ENCODE assay signal across 2 cellular contexts in genomic region chr4:118811832-118812231, GRCh38.
A peak's percentile ranks its signal among the peaks of the same experiment; 100 is the strongest.
TF ChIP-seq lines count a peak whose summit lies in the region.

No MANE protein-coding gene starts in this region.

TF ChIP-seq in liver, 16 proteins besides CTCF, POLR2A, EP300 and RAD21:
- TF ChIP-seq GABPA (IDR thresholded peaks at IDR 0.05 in 1 of 2, conservative IDR thresholded peaks at IDR 0.05 in 1 of 2): no peak
- peak; percentile 47 to 53 for TF ChIP-seq HNF4A (conservative IDR thresholded peaks at IDR 0.05)

TF ChIP-seq in HepG2, 621 proteins besides CTCF, POLR2A, EP300 and RAD21:
- TF ChIP-seq HNF1A (IDR thresholded peaks at IDR 0.05; ENCODE audit: low read depth) (no peak), HNF1A (CRISPR knock-in tag; IDR thresholded peaks at IDR 0.05; ENCODE audit: borderline replicate concordance) (no peak), ZKSCAN5 (CRISPR knock-in tag; IDR thresholded peaks at IDR 0.05) (no peak), ZSCAN31 (CRISPR knock-in tag; IDR thresholded peaks at IDR 0.05; ENCODE audit: low read depth) (no peak), ZFAT (CRISPR knock-in tag; conservative IDR thresholded peaks at IDR 0.05) (no peak), MTF1 (CRISPR knock-in tag; IDR thresholded peaks at IDR 0.05) (no peak), ZNF557 (CRISPR knock-in tag; IDR thresholded peaks at IDR 0.05) (no peak), ZNF775 (CRISPR knock-in tag; IDR thresholded peaks at IDR 0.05; ENCODE audit: borderline replicate concordance) (no peak), KLF9 (CRISPR knock-in tag; IDR thresholded peaks at IDR 0.05; ENCODE audit: low read depth) (no peak), REL (CRISPR knock-in tag; conservative IDR thresholded peaks at IDR 0.05) (no peak), ZBTB33 (CRISPR knock-in tag; IDR thresholded peaks at IDR 0.05) (no peak), ASH2L (IDR thresholded peaks at IDR 0.05; ENCODE audit: insufficient read length, low read depth, low read length) (no peak), ZNF512 (CRISPR knock-in tag; IDR thresholded peaks at IDR 0.05) (no peak), STAT6 (CRISPR knock-in tag; IDR thresholded peaks at IDR 0.05; ENCODE audit: borderline replicate concordance) (no peak), ZFP37 (CRISPR knock-in tag; IDR thresholded peaks at IDR 0.05; ENCODE audit: borderline replicate concordance) (no peak), WIZ (CRISPR knock-in tag; IDR thresholded peaks at IDR 0.05) (no peak)
- TF ChIP-seq, protein P1, sequence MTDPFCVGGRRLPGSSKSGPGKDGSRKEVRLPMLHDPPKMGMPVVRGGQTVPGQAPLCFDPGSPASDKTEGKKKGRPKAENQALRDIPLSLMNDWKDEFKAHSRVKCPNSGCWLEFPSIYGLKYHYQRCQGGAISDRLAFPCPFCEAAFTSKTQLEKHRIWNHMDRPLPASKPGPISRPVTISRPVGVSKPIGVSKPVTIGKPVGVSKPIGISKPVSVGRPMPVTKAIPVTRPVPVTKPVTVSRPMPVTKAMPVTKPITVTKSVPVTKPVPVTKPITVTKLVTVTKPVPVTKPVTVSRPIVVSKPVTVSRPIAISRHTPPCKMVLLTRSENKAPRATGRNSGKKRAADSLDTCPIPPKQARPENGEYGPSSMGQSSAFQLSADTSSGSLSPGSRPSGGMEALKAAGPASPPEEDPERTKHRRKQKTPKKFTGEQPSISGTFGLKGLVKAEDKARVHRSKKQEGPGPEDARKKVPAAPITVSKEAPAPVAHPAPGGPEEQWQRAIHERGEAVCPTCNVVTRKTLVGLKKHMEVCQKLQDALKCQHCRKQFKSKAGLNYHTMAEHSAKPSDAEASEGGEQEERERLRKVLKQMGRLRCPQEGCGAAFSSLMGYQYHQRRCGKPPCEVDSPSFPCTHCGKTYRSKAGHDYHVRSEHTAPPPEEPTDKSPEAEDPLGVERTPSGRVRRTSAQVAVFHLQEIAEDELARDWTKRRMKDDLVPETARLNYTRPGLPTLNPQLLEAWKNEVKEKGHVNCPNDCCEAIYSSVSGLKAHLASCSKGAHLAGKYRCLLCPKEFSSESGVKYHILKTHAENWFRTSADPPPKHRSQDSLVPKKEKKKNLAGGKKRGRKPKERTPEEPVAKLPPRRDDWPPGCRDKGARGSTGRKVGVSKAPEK (CRISPR knock-in tag; IDR thresholded peaks at IDR 0.05; ENCODE audit: borderline replicate concordance): no peak
- TF ChIP-seq, protein P2, sequence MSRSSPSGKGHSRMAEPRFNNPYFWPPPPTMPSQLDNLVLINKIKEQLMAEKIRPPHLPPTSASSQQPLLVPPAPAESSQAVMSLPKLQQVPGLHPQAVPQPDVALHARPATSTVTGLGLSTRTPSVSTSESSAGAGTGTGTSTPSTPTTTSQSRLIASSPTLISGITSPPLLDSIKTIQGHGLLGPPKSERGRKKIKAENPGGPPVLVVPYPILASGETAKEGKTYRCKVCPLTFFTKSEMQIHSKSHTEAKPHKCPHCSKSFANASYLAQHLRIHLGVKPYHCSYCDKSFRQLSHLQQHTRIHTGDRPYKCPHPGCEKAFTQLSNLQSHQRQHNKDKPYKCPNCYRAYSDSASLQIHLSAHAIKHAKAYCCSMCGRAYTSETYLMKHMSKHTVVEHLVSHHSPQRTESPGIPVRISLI (CRISPR knock-in tag; IDR thresholded peaks at IDR 0.05; ENCODE audit: borderline replicate concordance): no peak
- TF ChIP-seq, protein P3, sequence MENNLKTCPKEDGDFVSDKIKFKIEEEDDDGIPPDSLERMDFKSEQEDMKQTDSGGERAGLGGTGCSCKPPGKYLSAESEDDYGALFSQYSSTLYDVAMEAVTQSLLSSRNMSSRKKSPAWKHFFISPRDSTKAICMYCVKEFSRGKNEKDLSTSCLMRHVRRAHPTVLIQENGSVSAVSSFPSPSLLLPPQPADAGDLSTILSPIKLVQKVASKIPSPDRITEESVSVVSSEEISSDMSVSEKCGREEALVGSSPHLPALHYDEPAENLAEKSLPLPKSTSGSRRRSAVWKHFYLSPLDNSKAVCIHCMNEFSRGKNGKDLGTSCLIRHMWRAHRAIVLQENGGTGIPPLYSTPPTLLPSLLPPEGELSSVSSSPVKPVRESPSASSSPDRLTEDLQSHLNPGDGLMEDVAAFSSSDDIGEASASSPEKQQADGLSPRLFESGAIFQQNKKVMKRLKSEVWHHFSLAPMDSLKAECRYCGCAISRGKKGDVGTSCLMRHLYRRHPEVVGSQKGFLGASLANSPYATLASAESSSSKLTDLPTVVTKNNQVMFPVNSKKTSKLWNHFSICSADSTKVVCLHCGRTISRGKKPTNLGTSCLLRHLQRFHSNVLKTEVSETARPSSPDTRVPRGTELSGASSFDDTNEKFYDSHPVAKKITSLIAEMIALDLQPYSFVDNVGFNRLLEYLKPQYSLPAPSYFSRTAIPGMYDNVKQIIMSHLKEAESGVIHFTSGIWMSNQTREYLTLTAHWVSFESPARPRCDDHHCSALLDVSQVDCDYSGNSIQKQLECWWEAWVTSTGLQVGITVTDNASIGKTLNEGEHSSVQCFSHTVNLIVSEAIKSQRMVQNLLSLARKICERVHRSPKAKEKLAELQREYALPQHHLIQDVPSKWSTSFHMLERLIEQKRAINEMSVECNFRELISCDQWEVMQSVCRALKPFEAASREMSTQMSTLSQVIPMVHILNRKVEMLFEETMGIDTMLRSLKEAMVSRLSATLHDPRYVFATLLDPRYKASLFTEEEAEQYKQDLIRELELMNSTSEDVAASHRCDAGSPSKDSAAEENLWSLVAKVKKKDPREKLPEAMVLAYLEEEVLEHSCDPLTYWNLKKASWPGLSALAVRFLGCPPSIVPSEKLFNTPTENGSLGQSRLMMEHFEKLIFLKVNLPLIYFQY (CRISPR knock-in tag; IDR thresholded peaks at IDR 0.05; ENCODE audit: borderline replicate concordance): no peak
